1 cellular context compared by ENCODE assay signal in genomic region chr2:142877265-142877756, GRCh38.
TF ChIP-seq lines count a peak whose summit lies in the region.

TSS of gene KYNU (plus strand) at chr2:142877664. CDS start at chr2:142885368, 7,704 bp downstream.

TF ChIP-seq in GM12878, 131 proteins besides CTCF, POLR2A, EP300 and RAD21 (continued from another document):
- TF ChIP-seq CREM (IDR thresholded peaks at IDR 0.05; ENCODE audit: low read depth) (no peak), ATF2 (IDR thresholded peaks at IDR 0.05; ENCODE audit: low read length) (0 out of 2 replicates have a peak, but pooled peaks have one; percentile 8), E2F8 (IDR thresholded peaks at IDR 0.05; ENCODE audit: low read depth, partially characterized antibody) (no peak), ZNF687 (IDR thresholded peaks at IDR 0.05) (peak; percentile 90), CEBPZ (IDR thresholded peaks at IDR 0.05; ENCODE audit: low read depth, low read length) (no peak), RAD51 (IDR thresholded peaks at IDR 0.05) (peak; percentile 28; the same call in 1 of the 2 replicates), ESRRA (IDR thresholded peaks at IDR 0.05; ENCODE audit: low read length) (no peak), POLR2AphosphoS5 (IDR thresholded peaks at IDR 0.05; ENCODE audit: low read length) (peak; percentile 43; the same call in 1 of the 2 replicates), CREB1 (IDR thresholded peaks at IDR 0.05; ENCODE audit: low read depth) (0 out of 2 replicates have a peak, but pooled peaks have one; percentile 14), SMC3 (IDR thresholded peaks at IDR 0.05; ENCODE audit: borderline replicate concordance, low read length) (peak; percentile 37; the same call in 1 of the 2 replicates), MLLT1 (IDR thresholded peaks at IDR 0.05) (peak; percentile 49), YY1 (IDR thresholded peaks at IDR 0.05; ENCODE audit: low read depth, low read length) (peak; percentile 86)
